16 cellular contexts compared by ENCODE assay signal in genomic region chr2:33633295-33633694, GRCh38. TPM values are rescaled to one million over a fixed set of nuclear protein-coding genes. Genes with fewer than 3 reads are reported as not detected.
DNase-seq lines count a peak whose midpoint lies in the region; TF ChIP-seq lines count a peak whose summit lies in the region.
"Had no signal": no experiment of that assay in that cellular context is flagged by ENCODE, and none has a peak within 500 bp of the region (broad histone marks: within the 10 kb centered on the region; RNA-seq: fewer than 3 reads in every experiment).

No MANE protein-coding gene starts in this region.

- 85% methylated on average over 2 of the region's 2 CpGs for WGBS in smooth muscle cell (ENCODE audit: low lambda C conversion rate)

- no peaks in the 10 kb centered on the region for H3K9me3 Mint-ChIP-seq in osteocyte (ENCODE audit: unreplicated experiment)
- H3K9me3 Mint-ChIP-seq: GM23338 had no signal

- no peaks in the 10 kb centered on the region for H3F3A ChIP-seq in smooth muscle cell (ENCODE audit: low read depth)

- H3K4me1 Mint-ChIP-seq in osteocyte (ENCODE audit: unreplicated experiment): no peaks in the 10 kb centered on the region
- H3K4me1 Mint-ChIP-seq: CD14-positive monocyte; CD4-positive, alpha-beta memory T cell had no signal

- H3K79me2 ChIP-seq in smooth muscle cell (ENCODE audit: low read depth): no peaks in the 10 kb centered on the region

- H3K4me1 ChIP-seq in smooth muscle cell (ENCODE audit: low read depth): no peaks in the 10 kb centered on the region

- no peaks in the 10 kb centered on the region for H3K36me3 ChIP-seq in smooth muscle cell (ENCODE audit: low read depth)
- H3K36me3 ChIP-seq: BLaER1 had no signal

- no peak overlapping the region for H3K9ac ChIP-seq in smooth muscle cell (ENCODE audit: low read depth)
- H3K9ac ChIP-seq: BLaER1 had no signal

- H2AFZ ChIP-seq in smooth muscle cell (ENCODE audit: low read depth): peak overlapping the region; percentile 4
- H2AFZ ChIP-seq: GM23338 had no signal

- H3K4me3 Mint-ChIP-seq in osteocyte (ENCODE audit: unreplicated experiment): no peak overlapping the region
- H3K4me3 Mint-ChIP-seq: CD14-positive monocyte; CD4-positive, alpha-beta memory T cell; GM23338 had no signal

- no peaks in the 10 kb centered on the region for H3K27me3 ChIP-seq in smooth muscle cell (ENCODE audit: low read depth)
- H3K27me3 ChIP-seq: BLaER1 had no signal

- no peak overlapping the region for H3K27ac Mint-ChIP-seq in osteocyte (ENCODE audit: unreplicated experiment)
- H3K27ac Mint-ChIP-seq: CD14-positive monocyte; CD4-positive, alpha-beta memory T cell; GM23338 had no signal

- DNase-seq in LNCaP clone FGC (ENCODE audit: low read depth) (peak; percentile 44), kidney tubule cell (ENCODE audit: low spot score) (peak; percentile 35), smooth muscle cell (lab: John Stamatoyannopoulos, UW; ENCODE audit: unreplicated experiment) (no peak), NCI-H2029 treated with DMSO at 0.1 percent for 48 hours (lab: John Stamatoyannopoulos, UW) (no peak), EL (no peak), osteocyte (ENCODE audit: extremely low spot score, unreplicated experiment) (no peak)
- DNase-seq: 8988T; CD4-positive, alpha-beta memory T cell; DMS153; DMS79; GF-D8; HCEC 1CT had no signal

- no peaks in the 10 kb centered on the region for H3K36me3 Mint-ChIP-seq in osteocyte (ENCODE audit: unreplicated experiment)
- H3K36me3 Mint-ChIP-seq: CD14-positive monocyte; CD4-positive, alpha-beta memory T cell had no signal

- peak overlapping the region; percentile 74 for H3K27ac ChIP-seq in VCaP
- peak overlapping the region; percentile 9 for H3K27ac ChIP-seq in smooth muscle cell (ENCODE audit: low read depth)
- H3K27ac ChIP-seq: BLaER1 had no signal

- peaks cover 33% of the 10 kb centered on the region for H3K27me3 Mint-ChIP-seq in osteocyte (ENCODE audit: unreplicated experiment)
- H3K27me3 Mint-ChIP-seq: CD4-positive, alpha-beta memory T cell had no signal

- peak overlapping the region; percentile 5 for H3K4me2 ChIP-seq in smooth muscle cell
- H3K4me2 ChIP-seq: BLaER1, GM23338 had no signal

- H3K4me3 ChIP-seq in LNCaP clone FGC (ENCODE audit: low read depth, low read length): no peak overlapping the region
- H3K4me3 ChIP-seq in smooth muscle cell: no peak overlapping the region
- H3K4me3 ChIP-seq: BLaER1, GM23338 had no signal

- H4K20me1 ChIP-seq in smooth muscle cell (ENCODE audit: low read depth): no peaks in the 10 kb centered on the region
- H4K20me1 ChIP-seq: BLaER1 had no signal

- no peaks in the 10 kb centered on the region for H3K9me3 ChIP-seq in smooth muscle cell (replicated peaks; ENCODE audit: low read depth)
- H3K9me3 ChIP-seq: BLaER1 had no signal

- TF ChIP-seq CTCF in LNCaP clone FGC (IDR thresholded peaks at IDR 0.05; ENCODE audit: control insufficient read depth, extremely low read depth, insufficient read depth): no peak
- no peak for TF ChIP-seq CTCF in VCaP (conservative IDR thresholded peaks at IDR 0.05)
- TF ChIP-seq CTCF in smooth muscle cell (IDR thresholded peaks at IDR 0.05; ENCODE audit: borderline replicate concordance, insufficient read depth, poor library complexity, severe bottlenecking): no peak
- TF ChIP-seq CTCF in osteocyte (IDR thresholded peaks at IDR 0.05): no peak

RNA-seq across cellular contexts. Expression of gene FAM98A, which starts 34.2 kb away (rescaled TPM):
- total RNA-seq in smooth muscle cell (51.4 and 62.4 TPM in 2 replicates), osteocyte (58.6 and 66.8 TPM in 2 replicates)
- 53.5 and 65.5 TPM in 2 replicates for polyA plus RNA-seq in smooth muscle cell

Comparison
In these comparisons a context has a peak if more than half of its experiments do, and no peak if none do; other contexts are left out.
1. DNase-seq: peak in LNCaP clone FGC (single experiment) and kidney tubule cell (single experiment); none in smooth muscle cell (single experiment), NCI-H2029 treated with DMSO at 0.1 percent for 48 hours (single experiment), EL (single experiment) and osteocyte (single experiment).